ENCODE assay signal across 1 cellular context in genomic region chr11:65589444-65590239, GRCh38.
A peak's percentile ranks its signal among the peaks of the same experiment; 100 is the strongest.
TF ChIP-seq lines count a peak whose summit lies in the region.

No MANE protein-coding gene starts in this region.

TF ChIP-seq in HEK293, 187 proteins besides CTCF, POLR2A, EP300 and RAD21 (continued from another document):
- 0 out of 2 replicates have a peak, but pooled peaks have one; percentile 18 for TF ChIP-seq GLIS2 (tag by site-specific recombination; IDR thresholded peaks at IDR 0.05)
- peak; percentile 78 for TF ChIP-seq EGR2 (tag by site-specific recombination; IDR thresholded peaks at IDR 0.05; ENCODE audit: low read depth)
- TF ChIP-seq ZNF311 (tag by site-specific recombination; IDR thresholded peaks at IDR 0.05; ENCODE audit: borderline replicate concordance): no peak
- no peak for TF ChIP-seq ZNF600 (tag by site-specific recombination; IDR thresholded peaks at IDR 0.05)
- TF ChIP-seq PRDM2 (tag by site-specific recombination; IDR thresholded peaks at IDR 0.05; ENCODE audit: borderline replicate concordance): no peak
- TF ChIP-seq ZNF302 (tag by site-specific recombination; IDR thresholded peaks at IDR 0.05; ENCODE audit: low read depth): no peak
- no peak for TF ChIP-seq HOXC10 (CRISPR knock-in tag; IDR thresholded peaks at IDR 0.05)
- no peak for TF ChIP-seq OSR2 (tag by site-specific recombination; IDR thresholded peaks at IDR 0.05)
- TF ChIP-seq ZNF155 (tag by site-specific recombination; IDR thresholded peaks at IDR 0.05): no peak
- no peak for TF ChIP-seq ZNF830 (tag by site-specific recombination; IDR thresholded peaks at IDR 0.05; ENCODE audit: low read depth)
- TF ChIP-seq PATZ1 (tag by site-specific recombination; IDR thresholded peaks at IDR 0.05): no peak
- peak; percentile 37; the same call in 1 of the 2 replicates for TF ChIP-seq ZIC2 (tag by site-specific recombination; IDR thresholded peaks at IDR 0.05)
- no peak for TF ChIP-seq ZSCAN30 (tag by site-specific recombination; IDR thresholded peaks at IDR 0.05)
- no peak for TF ChIP-seq OVOL3 (tag by site-specific recombination; IDR thresholded peaks at IDR 0.05)
- TF ChIP-seq, protein P1, sequence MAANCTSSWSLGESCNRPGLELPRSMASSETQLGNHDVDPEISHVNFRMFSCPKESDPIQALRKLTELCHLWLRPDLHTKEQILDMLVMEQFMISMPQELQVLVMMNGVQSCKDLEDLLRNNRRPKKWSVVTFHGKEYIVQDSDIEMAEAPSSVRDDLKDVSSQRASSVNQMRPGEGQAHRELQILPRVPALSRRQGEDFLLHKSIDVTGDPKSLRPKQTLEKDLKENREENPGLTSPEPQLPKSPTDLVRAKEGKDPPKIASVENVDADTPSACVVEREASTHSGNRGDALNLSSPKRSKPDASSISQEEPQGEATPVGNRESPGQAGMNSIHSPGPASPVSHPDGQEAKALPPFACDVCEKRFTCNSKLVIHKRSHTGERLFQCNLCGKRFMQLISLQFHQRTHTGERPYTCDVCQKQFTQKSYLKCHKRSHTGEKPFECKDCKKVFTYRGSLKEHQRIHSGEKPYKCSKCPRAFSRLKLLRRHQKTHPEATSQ (tag by site-specific recombination; IDR thresholded peaks at IDR 0.05): no peak
